19 cellular contexts compared by ENCODE assay signal in genomic region chr7:44224951-44225565, GRCh38.
"Had no signal": no experiment of that assay in that cellular context is flagged by ENCODE, and none has a peak within 500 bp of the region (broad histone marks: within the 10 kb centered on the region; RNA-seq: fewer than 3 reads in every experiment).

No MANE protein-coding gene starts in this region.

- H3K36me3 ChIP-seq: ascending aorta, esophagus squamous epithelium, stomach had no signal

- H3K4me3 ChIP-seq: ascending aorta, esophagus squamous epithelium, skin epidermis, stomach had no signal

- H3K4me1 ChIP-seq: ascending aorta, stomach had no signal

- H3K9me3 Mint-ChIP-seq: activated naive CD4-positive, alpha-beta T cell treated with anti-CD3 and anti-CD28 coated beads, Interleukin-2, amount 10 ng/mL, durations not matched to agents 7 days and 5 days; activated naive CD8-positive, alpha-beta T cell treated with anti-CD3 and anti-CD28 coated beads, Interleukin-2, amount 50 U/mL, for 24 hours; activated T-cell treated with anti-CD3 and anti-CD28 coated beads, Interleukin-2, amount 50 U/mL, for 4 hours; dendritic cell treated with granulocyte-macrophage colony-stimulating factor and Interleukin-4, amounts not matched to agents 40 ng/mL and 50 ng/mL, for 4 days; nephron progenitor cell; T-helper 1 cell treated with Interleukin-12 subunit alpha and Interleukin-12 subunit beta and Interleukin-4 antibody, amounts not matched to agents 30 μg/mL and 1 μg/mL, for 36 hours had no signal

- H3K27me3 ChIP-seq: ascending aorta had no signal

- ATAC-seq: activated naive CD8-positive, alpha-beta T cell treated with anti-CD3 and anti-CD28 coated beads, Interleukin-2, amount 50 U/mL, for 24 hours; activated T-cell treated with anti-CD3 and anti-CD28 coated beads, Interleukin-2, amount 50 U/mL, for 4 hours; left colon had no signal

- H3K36me3 Mint-ChIP-seq: activated naive CD4-positive, alpha-beta T cell treated with anti-CD3 and anti-CD28 coated beads, Interleukin-2, amount 10 ng/mL, durations not matched to agents 7 days and 5 days had no signal

- H3K9me3 ChIP-seq: ascending aorta, esophagus squamous epithelium, stomach had no signal

- H3K27ac ChIP-seq: ascending aorta, esophagus squamous epithelium, skin epidermis, stomach had no signal

- H3K27me3 Mint-ChIP-seq: activated naive CD8-positive, alpha-beta T cell treated with anti-CD3 and anti-CD28 coated beads, Interleukin-2, amount 50 U/mL, for 24 hours had no signal

- H3K4me1 Mint-ChIP-seq: activated naive CD4-positive, alpha-beta T cell treated with anti-CD3 and anti-CD28 coated beads, Interleukin-2, amount 10 ng/mL, durations not matched to agents 7 days and 5 days; activated naive CD8-positive, alpha-beta T cell treated with anti-CD3 and anti-CD28 coated beads, Interleukin-2, amount 50 U/mL, for 24 hours had no signal

- H3K27ac Mint-ChIP-seq: activated naive CD4-positive, alpha-beta T cell treated with anti-CD3 and anti-CD28 coated beads, Interleukin-2, amount 10 ng/mL, durations not matched to agents 7 days and 5 days; activated naive CD8-positive, alpha-beta T cell treated with anti-CD3 and anti-CD28 coated beads, Interleukin-2, amount 50 U/mL, for 24 hours; dendritic cell treated with granulocyte-macrophage colony-stimulating factor and Interleukin-4, amounts not matched to agents 40 ng/mL and 50 ng/mL, for 4 days; nephron progenitor cell; T-helper 1 cell treated with Interleukin-12 subunit alpha and Interleukin-12 subunit beta and Interleukin-4 antibody, amounts not matched to agents 30 μg/mL and 1 μg/mL, for 36 hours had no signal

- H3K4me3 Mint-ChIP-seq: activated naive CD4-positive, alpha-beta T cell treated with anti-CD3 and anti-CD28 coated beads, Interleukin-2, amount 10 ng/mL, durations not matched to agents 7 days and 5 days; activated naive CD8-positive, alpha-beta T cell treated with anti-CD3 and anti-CD28 coated beads, Interleukin-2, amount 50 U/mL, for 24 hours; activated T-cell treated with anti-CD3 and anti-CD28 coated beads, Interleukin-2, amount 50 U/mL, for 4 hours; dendritic cell treated with granulocyte-macrophage colony-stimulating factor and Interleukin-4, amounts not matched to agents 40 ng/mL and 50 ng/mL, for 4 days; nephron progenitor cell; T-helper 1 cell treated with Interleukin-12 subunit alpha and Interleukin-12 subunit beta and Interleukin-4 antibody, amounts not matched to agents 30 μg/mL and 1 μg/mL, for 36 hours had no signal

- DNase-seq: activated CD4-positive, alpha-beta T cell treated with anti-CD3 and anti-CD28 coated beads, Interleukin-2, amount 50 U/mL, for 1 hour; activated CD4-positive, CD25-positive, alpha-beta regulatory T cell treated with anti-CD3 and anti-CD28 coated beads, Interleukin-2, amount 50 U/mL, for 72 hours; activated CD8-positive, alpha-beta memory T cell treated with anti-CD3 and anti-CD28 coated beads, Interleukin-2, amount 50 U/mL, for 4 hours; activated effector memory CD4-positive, alpha-beta T cell treated with Interleukin-2 at 50 U/mL for 16 hours; activated naive CD4-positive, alpha-beta T cell treated with anti-CD3 and anti-CD28 coated beads, Interleukin-2, amount 10 ng/mL, durations not matched to agents 7 days and 5 days; activated naive CD8-positive, alpha-beta T cell treated with anti-CD3 and anti-CD28 coated beads, Interleukin-2, amount 50 U/mL, for 24 hours; activated T-cell treated with anti-CD3 and anti-CD28 coated beads, Interleukin-2, amount 50 U/mL, for 4 hours; effector CD8-positive, alpha-beta T cell; esophagus squamous epithelium; left colon; nephron progenitor cell; occipital lobe; stimulated activated CD4-positive, alpha-beta T cell treated with anti-CD3 and anti-CD28 coated beads, Interleukin-15, amount 100 ng/mL, for 24 hours; stimulated activated CD4-positive, alpha-beta T cell treated with anti-CD3 and anti-CD28 coated beads, Interleukin-2, amount 100 ng/mL, for 48 hours; stomach had no signal
